2 cellular contexts compared by ENCODE assay signal in genomic region chr13:44932171-44932849, GRCh38.
TF ChIP-seq lines count a peak whose summit lies in the region.

No MANE protein-coding gene starts in this region.

TF ChIP-seq in liver, 16 proteins besides CTCF, POLR2A, EP300 and RAD21:
- TF ChIP-seq NR2F2 (IDR thresholded peaks at IDR 0.05) (no peak), JUND (IDR thresholded peaks at IDR 0.05) (no peak), REST (IDR thresholded peaks at IDR 0.05) (no peak), SP1 (IDR thresholded peaks at IDR 0.05) (no peak), YY1 (IDR thresholded peaks at IDR 0.05) (no peak), ATF3 (IDR thresholded peaks at IDR 0.05) (no peak), HNF4G (IDR thresholded peaks at IDR 0.05) (no peak), ZBTB33 (IDR thresholded peaks at IDR 0.05) (no peak), GABPA (IDR thresholded peaks at IDR 0.05 in 1 of 2, conservative IDR thresholded peaks at IDR 0.05 in 1 of 2) (no peak), FOXA2 (IDR thresholded peaks at IDR 0.05) (no peak), TAF1 (conservative IDR thresholded peaks at IDR 0.05) (no peak), RXRA (IDR thresholded peaks at IDR 0.05) (no peak), EGR1 (IDR thresholded peaks at IDR 0.05; ENCODE audit: low read depth in 2 of 2) (no peak), HNF4A (conservative IDR thresholded peaks at IDR 0.05) (no peak), MAX (IDR thresholded peaks at IDR 0.05) (no peak), FOXA1 (IDR thresholded peaks at IDR 0.05) (no peak)
TF ChIP-seq in liver: peak in this region for 0.

TF ChIP-seq in HepG2, 621 proteins besides CTCF, POLR2A, EP300 and RAD21:
- TF ChIP-seq MTF2 (CRISPR knock-in tag; IDR thresholded peaks at IDR 0.05; ENCODE audit: borderline replicate concordance): no peak
- TF ChIP-seq FOXJ3 (CRISPR knock-in tag; IDR thresholded peaks at IDR 0.05; ENCODE audit: borderline replicate concordance): no peak
- TF ChIP-seq ZNF839 (CRISPR knock-in tag; IDR thresholded peaks at IDR 0.05; ENCODE audit: borderline replicate concordance): no peak
- TF ChIP-seq GABPA (IDR thresholded peaks at IDR 0.05; ENCODE audit: low read depth, low read length): no peak
- TF ChIP-seq GABPA (CRISPR knock-in tag; IDR thresholded peaks at IDR 0.05; ENCODE audit: low read depth): no peak
- TF ChIP-seq ZNF562 (CRISPR knock-in tag; IDR thresholded peaks at IDR 0.05; ENCODE audit: borderline replicate concordance): no peak
- no peak for TF ChIP-seq PCBP2 (optimal IDR thresholded peaks at IDR 0.05; ENCODE audit: low read depth, low read length, poor library complexity, severe bottlenecking)
- TF ChIP-seq EEA1 (CRISPR knock-in tag; IDR thresholded peaks at IDR 0.05; ENCODE audit: borderline replicate concordance): no peak
- TF ChIP-seq KLF6 (CRISPR knock-in tag; IDR thresholded peaks at IDR 0.05): no peak
- TF ChIP-seq NFIB (CRISPR knock-in tag; IDR thresholded peaks at IDR 0.05; ENCODE audit: borderline replicate concordance): no peak
- no peak for TF ChIP-seq ZFP36 (IDR thresholded peaks at IDR 0.05; ENCODE audit: borderline replicate concordance, low read depth, low read length, partially characterized antibody)
- TF ChIP-seq ZNF414 (CRISPR knock-in tag; IDR thresholded peaks at IDR 0.05): no peak
- TF ChIP-seq ZNF501 (CRISPR knock-in tag; IDR thresholded peaks at IDR 0.05): no peak
TF ChIP-seq in HepG2: peak in this region for 0.
